1 cellular context compared by ENCODE assay signal in genomic region chr12:30795660-30796507, GRCh38.
TF ChIP-seq lines count a peak whose summit lies in the region.

No MANE protein-coding gene starts in this region.

TF ChIP-seq in HepG2, 621 proteins besides CTCF, POLR2A, EP300 and RAD21 (continued from another document and continues in another):
- 0 out of 2 replicates have a peak, but pooled peaks have one; percentile 33 for TF ChIP-seq MXD1 (CRISPR knock-in tag; IDR thresholded peaks at IDR 0.05)
- 0 out of 2 replicates have a peak, but pooled peaks have one; percentile 25 for TF ChIP-seq ARID2 (CRISPR knock-in tag; IDR thresholded peaks at IDR 0.05; ENCODE audit: borderline replicate concordance)
- no peak for TF ChIP-seq MAFG (CRISPR knock-in tag; IDR thresholded peaks at IDR 0.05)
- TF ChIP-seq ZNF264 (CRISPR knock-in tag; IDR thresholded peaks at IDR 0.05), result no peak
- TF ChIP-seq CEBPG (CRISPR knock-in tag; IDR thresholded peaks at IDR 0.05), result peak; percentile 34; the same call in 1 of the 2 replicates
- no peak for TF ChIP-seq TRAFD1 (CRISPR knock-in tag; IDR thresholded peaks at IDR 0.05; ENCODE audit: borderline replicate concordance)
- TF ChIP-seq CREB3 (CRISPR knock-in tag; IDR thresholded peaks at IDR 0.05), result no peak
- TF ChIP-seq ZFP82 (CRISPR knock-in tag; IDR thresholded peaks at IDR 0.05; ENCODE audit: borderline replicate concordance), result no peak
- peak; percentile 81; the same call in 1 of the 2 replicates for TF ChIP-seq ZNF839 (CRISPR knock-in tag; IDR thresholded peaks at IDR 0.05; ENCODE audit: borderline replicate concordance)
- peak; percentile 74 for TF ChIP-seq RBFOX2 (IDR thresholded peaks at IDR 0.05; ENCODE audit: low read depth, low read length)
- peak; percentile 41; the same call in 1 of the 2 replicates for TF ChIP-seq GABPB1 (CRISPR knock-in tag; IDR thresholded peaks at IDR 0.05)
- peak; percentile 57; the same call in 1 of the 2 replicates for TF ChIP-seq ZNF547 (CRISPR knock-in tag; IDR thresholded peaks at IDR 0.05)
- TF ChIP-seq YEATS4 (CRISPR knock-in tag; IDR thresholded peaks at IDR 0.05; ENCODE audit: borderline replicate concordance), result 0 out of 2 replicates have a peak, but pooled peaks have one; percentile 29
- 0 out of 2 replicates have a peak, but pooled peaks have one; percentile 14 for TF ChIP-seq MAX (IDR thresholded peaks at IDR 0.05)
- TF ChIP-seq PITX1 (CRISPR knock-in tag; IDR thresholded peaks at IDR 0.05), result peak; percentile 44; the same call in 1 of the 2 replicates
- TF ChIP-seq GMEB2 (CRISPR knock-in tag; IDR thresholded peaks at IDR 0.05; ENCODE audit: low read depth), result no peak
- TF ChIP-seq ZSCAN21 (CRISPR knock-in tag; IDR thresholded peaks at IDR 0.05; ENCODE audit: borderline replicate concordance), result peak; percentile 87
- peak; percentile 76 for TF ChIP-seq ZNF687 (CRISPR knock-in tag; IDR thresholded peaks at IDR 0.05)
- no peak for TF ChIP-seq TGIF2 (CRISPR knock-in tag; IDR thresholded peaks at IDR 0.05)
- TF ChIP-seq ZSCAN9 (CRISPR knock-in tag; IDR thresholded peaks at IDR 0.05; ENCODE audit: borderline replicate concordance), result 0 out of 2 replicates have a peak, but pooled peaks have one; percentile 13
- TF ChIP-seq PHB2 (IDR thresholded peaks at IDR 0.05; ENCODE audit: partially characterized antibody), result no peak
- peak; percentile 17; the same call in 1 of the 2 replicates for TF ChIP-seq KDM2A (CRISPR knock-in tag; IDR thresholded peaks at IDR 0.05; ENCODE audit: borderline replicate concordance, low read depth)
- TF ChIP-seq FOSL1 (CRISPR knock-in tag; IDR thresholded peaks at IDR 0.05; ENCODE audit: borderline replicate concordance), result no peak
- TF ChIP-seq HNF4G (IDR thresholded peaks at IDR 0.05; ENCODE audit: borderline replicate concordance, low read depth, low read length), result no peak
- 0 out of 2 replicates have a peak, but pooled peaks have one; percentile 34 for TF ChIP-seq HNF4G (CRISPR knock-in tag; IDR thresholded peaks at IDR 0.05; ENCODE audit: borderline replicate concordance, low read depth)
- peak; percentile 10; the same call in 1 of the 2 replicates for TF ChIP-seq ZNF710 (CRISPR knock-in tag; IDR thresholded peaks at IDR 0.05; ENCODE audit: borderline replicate concordance)
- TF ChIP-seq ZBTB38 (CRISPR knock-in tag; IDR thresholded peaks at IDR 0.05), result 0 out of 2 replicates have a peak, but pooled peaks have one; percentile 23
- TF ChIP-seq SALL2 (CRISPR knock-in tag; IDR thresholded peaks at IDR 0.05), result no peak
- no peak for TF ChIP-seq JUND (CRISPR knock-in tag; IDR thresholded peaks at IDR 0.05)
- peak; percentile 20; the same call in 1 of the 2 replicates for TF ChIP-seq SPEN (CRISPR knock-in tag; IDR thresholded peaks at IDR 0.05; ENCODE audit: low read depth)
- no peak for TF ChIP-seq NCOA2 (CRISPR knock-in tag; IDR thresholded peaks at IDR 0.05)
- TF ChIP-seq ZFY (CRISPR knock-in tag; IDR thresholded peaks at IDR 0.05), result peak; percentile 20
- TF ChIP-seq PHF20 (CRISPR knock-in tag; IDR thresholded peaks at IDR 0.05), result 0 out of 2 replicates have a peak, but pooled peaks have one; percentile 28
- 0 out of 4 replicates have a peak, but pooled peaks of 1 of the 2 experiments have one; percentile 18 for TF ChIP-seq HMGXB4 (CRISPR knock-in tag; IDR thresholded peaks at IDR 0.05; ENCODE audit: borderline replicate concordance in 1 of 2, low read depth in 1 of 2)
- TF ChIP-seq ZNF800 (CRISPR knock-in tag; IDR thresholded peaks at IDR 0.05), result peak; percentile 78
- 0 out of 2 replicates have a peak, but pooled peaks have one; percentile 42 for TF ChIP-seq ZBTB20 (CRISPR knock-in tag; IDR thresholded peaks at IDR 0.05; ENCODE audit: borderline replicate concordance, low read depth)
- peak; percentile 10; the same call in 1 of the 2 replicates for TF ChIP-seq ZNF788 (CRISPR knock-in tag; IDR thresholded peaks at IDR 0.05; ENCODE audit: borderline replicate concordance)
- peak; percentile 32 for TF ChIP-seq SRSF1 (optimal IDR thresholded peaks at IDR 0.05; ENCODE audit: low read depth, low read length)
- 0 out of 2 replicates have a peak, but pooled peaks have one; percentile 52 for TF ChIP-seq SMAD1 (CRISPR knock-in tag; IDR thresholded peaks at IDR 0.05; ENCODE audit: borderline replicate concordance, low read depth)
- TF ChIP-seq ZC3H4 (CRISPR knock-in tag; IDR thresholded peaks at IDR 0.05; ENCODE audit: borderline replicate concordance), result no peak
- peak; percentile 16; the same call in 1 of the 2 replicates for TF ChIP-seq STAG1 (CRISPR knock-in tag; IDR thresholded peaks at IDR 0.05)
- 0 out of 2 replicates have a peak, but pooled peaks have one; percentile 32 for TF ChIP-seq DMAP1 (CRISPR knock-in tag; IDR thresholded peaks at IDR 0.05)
- TF ChIP-seq ISL2 (CRISPR knock-in tag; IDR thresholded peaks at IDR 0.05), result 0 out of 2 replicates have a peak, but pooled peaks have one; percentile 12
- TF ChIP-seq ZNF777 (CRISPR knock-in tag; IDR thresholded peaks at IDR 0.05), result peak; percentile 71
- TF ChIP-seq ZNF605 (CRISPR knock-in tag; IDR thresholded peaks at IDR 0.05), result no peak
- TF ChIP-seq ZNF558 (CRISPR knock-in tag; IDR thresholded peaks at IDR 0.05; ENCODE audit: borderline replicate concordance), result peak; percentile 42; the same call in 1 of the 2 replicates
- peak; percentile 55 for TF ChIP-seq PATZ1 (CRISPR knock-in tag; IDR thresholded peaks at IDR 0.05)
